ENCODE assay signal across 21 cellular contexts in the genomic region with DNA sequence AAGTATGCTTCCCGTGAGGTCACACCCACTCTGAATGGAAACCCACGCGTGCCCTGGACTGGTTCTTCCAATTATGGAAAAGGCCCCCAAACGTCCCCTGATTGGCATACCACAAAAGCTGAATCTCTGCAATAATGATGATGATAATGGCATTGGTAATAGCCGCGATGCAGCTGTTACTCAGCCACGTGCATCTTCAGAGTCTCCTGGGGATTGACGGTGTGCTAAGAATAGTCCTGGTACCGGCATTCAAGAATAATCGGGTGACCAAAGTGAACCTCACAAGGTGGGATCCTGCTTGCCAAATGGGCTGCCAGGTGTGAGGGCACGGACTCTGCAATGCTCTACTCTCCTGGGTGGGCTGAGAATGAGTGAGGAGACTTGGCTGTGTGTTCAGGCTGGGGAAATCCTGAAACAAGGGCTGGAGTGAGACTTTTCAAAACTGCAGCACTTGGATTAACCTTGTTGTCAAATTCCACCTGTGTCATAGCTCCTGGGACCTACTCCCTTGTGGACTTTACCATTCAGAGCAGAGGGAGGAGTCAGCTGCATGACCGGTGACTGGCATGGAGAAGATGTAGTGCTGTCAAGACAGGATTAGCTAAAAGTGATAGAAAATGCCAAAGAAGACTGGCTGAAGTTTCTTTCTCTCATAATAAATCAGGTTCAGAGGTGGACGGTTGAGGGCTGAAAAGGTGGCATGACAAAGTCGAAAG.
"Had no signal": no experiment of that assay in that cellular context is flagged by ENCODE, and none has a peak within 500 bp of the region (broad histone marks: within the 10 kb centered on the region; RNA-seq: fewer than 3 reads in every experiment).

No MANE protein-coding gene starts in this region.

- H3K4me3 ChIP-seq: left lung, neural progenitor cell, sigmoid colon, tibial nerve, uterus had no signal

- ATAC-seq: activated CD4-positive, CD25-positive, alpha-beta regulatory T cell treated with anti-CD3 and anti-CD28 coated beads, Interleukin-2, amount 50 U/mL, for 24 hours; left lung had no signal

- DNase-seq: activated CD8-positive, alpha-beta memory T cell treated with anti-CD3 and anti-CD28 coated beads for 24 hours; activated CD8-positive, alpha-beta memory T cell treated with anti-CD3 and anti-CD28 coated beads, Interleukin-2, amount 50 U/mL, for 48 hours; activated effector memory CD4-positive, alpha-beta T cell treated with Interleukin-2 at 50 U/mL for 16 hours; activated naive CD4-positive, alpha-beta T cell treated with anti-CD3 and anti-CD28 coated beads, Interleukin-2, amount 50 U/mL, for 16 hours; activated T-cell treated with anti-CD3 and anti-CD28 coated beads, Interleukin-2, amount 50 U/mL, for 48 hours; aorta; cerebellar nuclear complex; cortex of kidney; effector CD4-positive, alpha-beta T cell; head of caudate nucleus; kidney; left lung; mammary epithelial cell; sigmoid colon; stimulated activated CD8-positive, alpha-beta memory T cell treated with anti-CD3 and anti-CD28 coated beads, Interleukin-4, amount 100 ng/mL, for 48 hours; T1000; uterus had no signal

- FAIRE-seq: frontal cortex, kidney had no signal

- H3K4me1 ChIP-seq: left lung, neural progenitor cell, uterus had no signal

- H3K9me3 ChIP-seq: left lung, sigmoid colon, tibial nerve, uterus had no signal

- H3K9ac ChIP-seq: neural progenitor cell had no signal

- H2AFZ ChIP-seq: neural progenitor cell had no signal

- H3K27me3 ChIP-seq: left lung, neural progenitor cell, sigmoid colon, tibial nerve, uterus had no signal

- H3K4me2 ChIP-seq: neural progenitor cell had no signal

- H3K36me3 ChIP-seq: left lung, neural progenitor cell, sigmoid colon, tibial nerve, uterus had no signal

- H3K27ac ChIP-seq: left lung, neural progenitor cell, sigmoid colon, tibial nerve had no signal
